In genomic region chr4:77044458-77045124, GRCh38 we compare ENCODE assay signal across 8 cellular contexts. TPM values are rescaled to one million over a fixed set of nuclear protein-coding genes. Genes with fewer than 3 reads are reported as not detected.
DNase-seq lines count a peak whose midpoint lies in the region; ATAC-seq and TF ChIP-seq lines count a peak whose summit lies in the region.

No MANE protein-coding gene starts in this region.

- no peak overlapping the region for H3K4me3 ChIP-seq in ACC112 (ENCODE audit: low read depth, low read length)
- H3K4me3 ChIP-seq in GM12865 (ENCODE audit: low read depth, low read length), result no peak overlapping the region

- peak; percentile 51 for TF ChIP-seq CTCF in GM12865 (IDR thresholded peaks at IDR 0.05; ENCODE audit: insufficient read depth, low read depth, low read length, missing control alignments)

- DNase-seq in GM12865 (ENCODE audit: low read depth), result peak; percentile 41
- DNase-seq in OCI-M2 (lab: John Stamatoyannopoulos, UW; ENCODE audit: unreplicated experiment), result peak; percentile 2
- DNase-seq in effector memory CD8-positive, alpha-beta T cell, result no peak
- DNase-seq in naive thymus-derived CD8-positive, alpha-beta T cell, result peak in 3 of 10 donors; percentile 49 to 57 (median 50)
- DNase-seq in amniotic stem cell (lab: John Stamatoyannopoulos, UW), result no peak
- DNase-seq in substantia nigra (lab: John Stamatoyannopoulos, UW), result no peak
- DNase-seq in ureter (ENCODE audit: low spot score), result no peak

- POLR2A ChIA-PET in naive thymus-derived CD8-positive, alpha-beta T cell (lab: Charles Lee), result interaction anchor here (0.6 to 1.5 kb wide), 10 partner anchors 12 to 159 kb away, joined by 3 to 8 read pairs (median 4); partner anchors contain the start of gene SEPTIN11

- no peaks in the 10 kb centered on the region for H3K27me3 Mint-ChIP-seq in effector memory CD8-positive, alpha-beta T cell
- no peaks in the 10 kb centered on the region for H3K27me3 Mint-ChIP-seq in naive thymus-derived CD8-positive, alpha-beta T cell

- H3K4me3 Mint-ChIP-seq in effector memory CD8-positive, alpha-beta T cell, result no peak overlapping the region
- no peak overlapping the region for H3K4me3 Mint-ChIP-seq in naive thymus-derived CD8-positive, alpha-beta T cell

- no peaks in the 10 kb centered on the region for H3K79me2 ChIP-seq in ACC112 (ENCODE audit: control insufficient read depth, insufficient read depth, low read length, unreplicated experiment)

- H3K27ac ChIP-seq in ACC112 (ENCODE audit: low read depth, low read length) (peak overlapping the region; percentile 43), substantia nigra (ENCODE audit: low read depth, low read length, poor library complexity, severe bottlenecking) (no peak overlapping the region)

- H3K9me3 Mint-ChIP-seq in effector memory CD8-positive, alpha-beta T cell, result no peaks in the 10 kb centered on the region
- no peaks in the 10 kb centered on the region for H3K9me3 Mint-ChIP-seq in naive thymus-derived CD8-positive, alpha-beta T cell

- H2AFZ ChIP-seq in ACC112 (ENCODE audit: low read length, unreplicated experiment), result no peak overlapping the region

- H3K36me3 Mint-ChIP-seq in effector memory CD8-positive, alpha-beta T cell (ENCODE audit: insufficient read depth), result peaks cover 33% of the 10 kb centered on the region
- H3K36me3 Mint-ChIP-seq in naive thymus-derived CD8-positive, alpha-beta T cell, result peaks cover 0 to 36% (median 5%) of the 10 kb centered on the region in 3 donors

- no peaks in the 10 kb centered on the region for H3K27me3 ChIP-seq in ACC112 (ENCODE audit: insufficient read depth, low read length)

- ATAC-seq in effector memory CD8-positive, alpha-beta T cell (replicated peaks), result peak; percentile 49
- peak; percentile 55 to 68 for ATAC-seq in naive thymus-derived CD8-positive, alpha-beta T cell

- peaks cover 5 to 6% of the 10 kb centered on the region in 2 donors for H3K4me1 Mint-ChIP-seq in effector memory CD8-positive, alpha-beta T cell (ENCODE audit: low read depth in 2 of 2)
- H3K4me1 Mint-ChIP-seq in naive thymus-derived CD8-positive, alpha-beta T cell, result peaks cover 8 to 28% (median 15%) of the 10 kb centered on the region in 4 donors

- peak overlapping the region in 1 of 2 donors; percentile 88 for H3K27ac Mint-ChIP-seq in effector memory CD8-positive, alpha-beta T cell
- peak overlapping the region; percentile 5 to 84 (median 71) for H3K27ac Mint-ChIP-seq in naive thymus-derived CD8-positive, alpha-beta T cell

- peaks cover 10% of the 10 kb centered on the region for H3K36me3 ChIP-seq in ACC112 (ENCODE audit: insufficient read depth, low read length)

- H3K4me1 ChIP-seq in ACC112 (ENCODE audit: control insufficient read depth, insufficient read depth, low read length, unreplicated experiment), result peaks cover 29% of the 10 kb centered on the region

RNA-seq across cellular contexts. Expression of gene CCNI, which starts 31.2 kb away (rescaled TPM):
- 100 to 1,000 TPM; 309 to 315 TPM for total RNA-seq in naive thymus-derived CD8-positive, alpha-beta T cell
- 100 to 1,000 TPM; 304 to 350 (median 348) TPM for polyA plus RNA-seq in naive thymus-derived CD8-positive, alpha-beta T cell
- total RNA-seq in ureter, result 238 TPM

Comparison
In these comparisons a context has a peak if more than half of its experiments do, and no peak if none do; other contexts are left out.
1. DNase-seq: peak in GM12865 (single experiment) and OCI-M2 (single experiment); none in effector memory CD8-positive, alpha-beta T cell (0 of 3), amniotic stem cell (single experiment), substantia nigra (0 of 49) and ureter (single experiment).